ENCODE assay signal across 9 cellular contexts in the genomic region with DNA sequence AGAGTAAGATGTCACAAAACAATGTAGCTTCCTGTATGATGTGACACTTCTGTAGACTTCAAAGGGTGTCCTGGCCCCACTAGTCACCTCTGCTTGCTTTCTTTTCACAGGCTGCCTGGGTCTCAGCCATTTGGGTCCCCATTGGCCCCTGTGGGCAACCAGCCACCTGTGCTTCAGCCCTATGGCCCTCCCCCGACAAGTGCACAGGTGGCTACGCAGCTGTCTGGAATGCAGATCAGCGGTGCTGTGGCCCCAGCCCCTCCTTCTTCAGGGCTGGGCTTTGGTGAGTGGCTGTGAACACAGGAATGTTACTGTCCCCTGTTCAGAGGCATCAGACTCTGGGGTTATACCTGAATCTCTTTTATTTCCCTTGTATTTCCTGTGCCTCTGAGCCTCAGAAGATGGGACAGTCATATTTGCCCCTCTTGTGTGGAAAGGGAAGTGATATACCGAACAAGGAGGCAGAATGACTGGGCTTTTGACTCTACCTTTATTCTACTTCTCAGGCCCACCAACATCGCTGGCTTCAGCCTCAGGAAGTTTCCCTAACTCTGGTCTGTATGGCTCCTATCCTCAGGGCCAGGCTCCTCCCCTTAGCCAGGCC. TPM values are rescaled to one million over a fixed set of nuclear protein-coding genes. Genes with fewer than 3 reads are reported as not detected.
A peak's percentile ranks its signal among the peaks of the same experiment; 100 is the strongest.
DNase-seq lines count a peak whose midpoint lies in the region; TF ChIP-seq lines count a peak whose summit lies in the region.
"Had no signal": no experiment of that assay in that cellular context is flagged by ENCODE, and none has a peak within 500 bp of the region (broad histone marks: within the 10 kb centered on the region; RNA-seq: fewer than 3 reads in every experiment).

No MANE protein-coding gene starts in this region.

- DNase-seq in NCI-H2107 treated with DMSO at 0.1 percent for 48 hours (lab: John Stamatoyannopoulos, UW; ENCODE audit: unreplicated experiment) (peak; percentile 48), NCI-H2107 (lab: John Stamatoyannopoulos, UW) (no peak), NCI-H69 (lab: John Stamatoyannopoulos, UW) (peak; percentile 67), sigmoid colon (peak; percentile 33), mesenchymal stem cell (no peak), GF-D8 (lab: John Stamatoyannopoulos, UW) (no peak), nephron progenitor cell (no peak)
- peak; percentile 73 for DNase-seq in activated naive CD4-positive, alpha-beta T cell treated with anti-CD3 and anti-CD28 coated beads for 36 hours
- DNase-seq: NCI-H524 had no signal

- H4K91ac ChIP-seq in mesenchymal stem cell (ENCODE audit: low read length) = no peak overlapping the region

- H3K9ac ChIP-seq in mesenchymal stem cell (ENCODE audit: low read length) = no peak overlapping the region

- TF ChIP-seq EP300 in sigmoid colon (IDR thresholded peaks at IDR 0.05) = no peak

- 73 to 77% methylated on average over 5 of the region's 5 CpGs for WGBS in sigmoid colon, 2 donors
- WGBS in mesenchymal stem cell = 93% methylated on average over 5 of the region's 5 CpGs

- H3K27me3 Mint-ChIP-seq in activated naive CD4-positive, alpha-beta T cell treated with anti-CD3 and anti-CD28 coated beads for 36 hours (ENCODE audit: low read depth) = no peaks in the 10 kb centered on the region
- H3K27me3 Mint-ChIP-seq in nephron progenitor cell (ENCODE audit: low read depth, poor library complexity) = no peaks in the 10 kb centered on the region

- H3K4ac ChIP-seq in mesenchymal stem cell (ENCODE audit: low read depth in 1 of 2, low read length in 2 of 2) = no peak overlapping the region

- H3K4me3 Mint-ChIP-seq in activated naive CD4-positive, alpha-beta T cell treated with anti-CD3 and anti-CD28 coated beads for 36 hours = no peak overlapping the region
- no peak overlapping the region for H3K4me3 Mint-ChIP-seq in nephron progenitor cell

- H3K27ac Mint-ChIP-seq in activated naive CD4-positive, alpha-beta T cell treated with anti-CD3 and anti-CD28 coated beads for 36 hours = peak overlapping the region; percentile 82
- H3K27ac Mint-ChIP-seq in nephron progenitor cell = no peak overlapping the region

- peaks cover 57% of the 10 kb centered on the region for H3K4me1 Mint-ChIP-seq in activated naive CD4-positive, alpha-beta T cell treated with anti-CD3 and anti-CD28 coated beads for 36 hours (ENCODE audit: low read depth)
- H3K4me1 Mint-ChIP-seq in nephron progenitor cell = peaks cover 14% of the 10 kb centered on the region

- H2BK15ac ChIP-seq in mesenchymal stem cell (ENCODE audit: low read depth, poor library complexity, severe bottlenecking) = no peak overlapping the region

- TF ChIP-seq CTCF in sigmoid colon (IDR thresholded peaks at IDR 0.05) = no peak
- no peak for TF ChIP-seq CTCF in nephron progenitor cell (IDR thresholded peaks at IDR 0.05)

- H3K27ac ChIP-seq in sigmoid colon (no peak overlapping the region), mesenchymal stem cell (ENCODE audit: low read length, poor library complexity, severe bottlenecking) (no peak overlapping the region)

- H2BK120ac ChIP-seq in mesenchymal stem cell (ENCODE audit: low read depth, low read length) = no peak overlapping the region

- peaks cover 26% of the 10 kb centered on the region for H3K79me1 ChIP-seq in mesenchymal stem cell (replicated peaks; ENCODE audit: low read length, poor library complexity, severe bottlenecking)

- no peak overlapping the region for H4K8ac ChIP-seq in mesenchymal stem cell (ENCODE audit: low read length)

- no peak overlapping the region for H2BK5ac ChIP-seq in mesenchymal stem cell (ENCODE audit: low read depth, low read length, poor library complexity, severe bottlenecking)

- H3K4me3 ChIP-seq in sigmoid colon (no peak overlapping the region), mesenchymal stem cell (ENCODE audit: insufficient read depth in 1 of 2, low read depth in 1 of 2, low read length in 2 of 2) (no peak overlapping the region)

- peaks cover 37% of the 10 kb centered on the region for H3K36me3 Mint-ChIP-seq in activated naive CD4-positive, alpha-beta T cell treated with anti-CD3 and anti-CD28 coated beads for 36 hours (ENCODE audit: low read depth)
- H3K36me3 Mint-ChIP-seq in nephron progenitor cell (ENCODE audit: low read depth) = peaks cover 52% of the 10 kb centered on the region

- H2AFZ ChIP-seq in mesenchymal stem cell (ENCODE audit: low read depth, low read length) = no peak overlapping the region

- no peak overlapping the region for H3K14ac ChIP-seq in mesenchymal stem cell (ENCODE audit: low read length in 2 of 2)

- H3K9me3 ChIP-seq in sigmoid colon (no peaks in the 10 kb centered on the region), mesenchymal stem cell (ENCODE audit: control insufficient read depth, low read length) (no peaks in the 10 kb centered on the region)

- CTCF ChIA-PET in activated naive CD4-positive, alpha-beta T cell treated with anti-CD3 and anti-CD28 coated beads for 36 hours (lab: Charles Lee) = interaction anchor here (1.2 to 2.3 kb wide), 5 partner anchors 9 to 29 kb away, joined by 3 to 10 read pairs (median 5); a partner anchor contains a TSS

- intact Hi-C loops in activated naive CD4-positive, alpha-beta T cell treated with anti-CD3 and anti-CD28 coated beads for 36 hours (cut with micrococcal nuclease) = loop anchor here (1.0 kb wide), 2 partner anchors 13 to 15 kb away; a partner anchor contains a TSS
- intact Hi-C loops in sigmoid colon (cut with DNase I) = no loop called here

- H2AK5ac ChIP-seq in mesenchymal stem cell (ENCODE audit: low read length, severe bottlenecking) = no peak overlapping the region

- no peaks in the 10 kb centered on the region for H3K27me3 ChIP-seq in sigmoid colon
- no peaks in the 10 kb centered on the region for H3K27me3 ChIP-seq in mesenchymal stem cell (ENCODE audit: control insufficient read depth in 1 of 2, insufficient read depth in 1 of 2, low read length in 2 of 2)

- H3K9me3 Mint-ChIP-seq in activated naive CD4-positive, alpha-beta T cell treated with anti-CD3 and anti-CD28 coated beads for 36 hours = no peaks in the 10 kb centered on the region
- no peaks in the 10 kb centered on the region for H3K9me3 Mint-ChIP-seq in nephron progenitor cell

- H3K4me1 ChIP-seq in sigmoid colon (no peaks in the 10 kb centered on the region), mesenchymal stem cell (ENCODE audit: control insufficient read depth, insufficient read depth, low read depth, low read length) (peaks cover 7% of the 10 kb centered on the region)

- no peak overlapping the region for H3K23ac ChIP-seq in mesenchymal stem cell (ENCODE audit: low read length in 2 of 2)

- no peak overlapping the region for H2BK12ac ChIP-seq in mesenchymal stem cell (ENCODE audit: low read length in 2 of 2)

- peaks cover 22 to 83% (median 54%) of the 10 kb centered on the region in 4 donors for H3K36me3 ChIP-seq in sigmoid colon
- H3K36me3 ChIP-seq in mesenchymal stem cell (ENCODE audit: control insufficient read depth in 1 of 2, insufficient read depth in 2 of 2, low read depth in 1 of 2, low read length in 2 of 2) = peaks cover 45 to 80% of the 10 kb centered on the region in 2 experiments

- no peak for TF ChIP-seq POLR2A in sigmoid colon (IDR thresholded peaks at IDR 0.05)

- no peak overlapping the region for H3K18ac ChIP-seq in mesenchymal stem cell (ENCODE audit: low read depth in 1 of 2, low read length in 2 of 2)

- H3K4me2 ChIP-seq in mesenchymal stem cell (ENCODE audit: low read length, poor library complexity, severe bottlenecking) = no peak overlapping the region

RNA-seq across cellular contexts. Expression of a gene that starts 15.4 kb away (rescaled TPM):
- total RNA-seq in activated naive CD4-positive, alpha-beta T cell treated with anti-CD3 and anti-CD28 coated beads for 36 hours = 10 to 100 TPM; 67.0 to 68.1 TPM
- 10 to 100 TPM; 34.9 to 42.7 (median 39.0) TPM for total RNA-seq in sigmoid colon
- polyA plus RNA-seq in sigmoid colon = 10 to 100 TPM; 25.2 to 52.3 (median 29.8) TPM
- 39.6 TPM for polyA plus RNA-seq in mesenchymal stem cell (2013, experiment 1 of 2)
- polyA plus RNA-seq in mesenchymal stem cell (2013, experiment 2 of 2) = 36.9 TPM

RNA-seq across cellular contexts. Expression of a gene that starts 22.2 kb away (rescaled TPM):
- 10 to 100 TPM; 27.4 to 28.8 TPM for total RNA-seq in activated naive CD4-positive, alpha-beta T cell treated with anti-CD3 and anti-CD28 coated beads for 36 hours
- total RNA-seq in sigmoid colon = 10 to 100 TPM; 28.1 to 36.6 (median 34.5) TPM
- polyA plus RNA-seq in sigmoid colon = 100 to 1,000 TPM in 1 of 3 donors, 10 to 100 TPM in 2; 76.9 to 134 (median 93.7) TPM
- polyA plus RNA-seq in mesenchymal stem cell (2013, experiment 1 of 2) = 112 TPM
- polyA plus RNA-seq in mesenchymal stem cell (2013, experiment 2 of 2) = 116 TPM

RNA-seq across cellular contexts. Expression of a gene that starts 25.8 kb away (rescaled TPM):
- 10 to 100 TPM; 25.8 to 26.7 TPM for total RNA-seq in activated naive CD4-positive, alpha-beta T cell treated with anti-CD3 and anti-CD28 coated beads for 36 hours
- total RNA-seq in sigmoid colon = 100 to 1,000 TPM in 1 of 4 donors, 10 to 100 TPM in 3; 42.5 to 138 (median 71.9) TPM
- 10 to 100 TPM; 34.8 to 64.8 (median 40.2) TPM for polyA plus RNA-seq in sigmoid colon
- polyA plus RNA-seq in mesenchymal stem cell (2013, experiment 1 of 2) = 89.1 TPM
- polyA plus RNA-seq in mesenchymal stem cell (2013, experiment 2 of 2) = 80.7 TPM

RNA-seq across cellular contexts. Expression of a gene that starts 51.8 kb away (rescaled TPM):
- 100 to 1,000 TPM; 102 to 127 TPM for total RNA-seq in activated naive CD4-positive, alpha-beta T cell treated with anti-CD3 and anti-CD28 coated beads for 36 hours
- total RNA-seq in sigmoid colon = 10 to 100 TPM; 23.9 to 56.2 (median 28.3) TPM
- 10 to 100 TPM in 2 of 3 donors, 1 to 10 TPM in 1; 3.9 to 21.0 (median 17.0) TPM for polyA plus RNA-seq in sigmoid colon
- 16.6 TPM for polyA plus RNA-seq in mesenchymal stem cell (2013, experiment 1 of 2)
- polyA plus RNA-seq in mesenchymal stem cell (2013, experiment 2 of 2) = 16.7 TPM

Comparison
In these comparisons a context has a peak if more than half of its experiments do, and no peak if none do; other contexts are left out.
1. DNase-seq: peak in NCI-H2107 treated with DMSO at 0.1 percent for 48 hours (single experiment), NCI-H69 (single experiment), activated naive CD4-positive, alpha-beta T cell treated with anti-CD3 and anti-CD28 coated beads for 36 hours (single experiment) and sigmoid colon (single experiment); none in NCI-H2107 (single experiment), mesenchymal stem cell (single experiment), GF-D8 (single experiment) and nephron progenitor cell (single experiment).